Comparison of ENCODE assay signal across 9 cellular contexts in the genomic region with DNA sequence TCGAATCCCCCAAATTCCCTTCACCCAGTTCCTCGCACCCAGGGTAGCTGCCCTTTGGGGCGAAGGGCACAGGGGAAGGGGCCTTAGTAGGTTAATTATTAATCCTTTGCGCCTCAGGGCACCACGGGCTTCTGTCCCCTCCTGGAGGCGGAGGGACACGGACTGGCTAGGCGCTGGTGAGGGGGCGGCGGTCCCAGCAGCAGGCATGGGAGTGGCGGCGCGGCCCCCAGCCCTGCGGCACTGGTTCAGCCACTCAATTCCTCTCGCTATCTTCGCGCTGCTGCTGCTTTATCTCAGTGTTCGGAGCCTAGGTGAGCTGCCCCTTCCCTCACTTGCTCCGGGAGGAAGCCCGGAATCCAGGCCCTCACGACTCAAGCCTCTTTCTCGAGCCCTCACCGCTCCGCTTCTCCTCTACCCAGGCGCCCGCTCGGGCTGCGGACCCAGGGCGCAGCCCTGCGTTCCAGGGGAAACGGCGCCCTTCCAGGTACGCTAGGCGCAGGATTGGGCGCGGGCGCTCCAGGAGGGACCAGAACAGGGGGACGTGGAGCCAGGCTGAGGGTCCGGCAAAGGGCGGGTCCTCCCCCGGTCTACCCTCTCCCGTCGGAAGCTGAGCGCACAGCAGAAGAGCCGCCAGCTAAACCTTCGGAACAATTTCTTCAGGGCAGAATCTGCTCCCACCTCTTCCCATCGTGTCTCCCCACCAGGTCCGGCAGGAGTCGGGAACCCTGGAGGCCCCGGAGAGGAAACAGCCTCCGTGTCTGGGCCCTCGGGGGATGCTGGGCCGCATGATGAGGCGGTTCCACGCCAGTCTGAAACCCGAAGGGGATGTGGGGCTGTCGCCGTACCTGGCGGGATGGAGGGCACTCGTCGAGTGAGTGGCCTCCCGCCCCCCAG. TPM values are rescaled to one million over a fixed set of nuclear protein-coding genes. Genes with fewer than 3 reads are reported as not detected.
DNase-seq lines count a peak whose midpoint lies in the region; ATAC-seq and TF ChIP-seq lines count a peak whose summit lies in the region.
"Had no signal": no experiment of that assay in that cellular context is flagged by ENCODE, and none has a peak within 500 bp of the region (broad histone marks: within the 10 kb centered on the region; RNA-seq: fewer than 3 reads in every experiment).

A gene (plus strand): TSS at position 158 of the 894 bp plus-strand sequence. CDS start 48 bp downstream, at position 206.

- H3K27me3 Mint-ChIP-seq in naive thymus-derived CD4-positive, alpha-beta T cell = peaks cover 27 to 59% (median 39%) of the 10 kb centered on the region in 5 donors

- CTCF ChIA-PET in naive thymus-derived CD4-positive, alpha-beta T cell (lab: Charles Lee) = interaction anchor here (0.9 to 2.0 kb wide), 8 partner anchors 57 to 745 kb away, joined by 4 to 16 read pairs (median 4); a partner anchor contains a TSS

- H3K4me3 ChIP-seq in LNCaP clone FGC (ENCODE audit: low read depth, low read length) = peak within 1 kb of the TSS; percentile 78
- H3K4me3 ChIP-seq in dorsolateral prefrontal cortex = peak within 1 kb of the TSS; percentile 51 to 92 (median 80)
- H3K4me3 ChIP-seq in naive thymus-derived CD4-positive, alpha-beta T cell (ENCODE audit: low read length) = peak within 1 kb of the TSS; percentile 75

- H3K4me3 Mint-ChIP-seq in naive thymus-derived CD4-positive, alpha-beta T cell = peak within 1 kb of the TSS; percentile 66 to 88 (median 76)

- no peaks in the 10 kb centered on the region for H3K9me3 ChIP-seq in naive thymus-derived CD4-positive, alpha-beta T cell (ENCODE audit: control insufficient read depth in 2 of 3, low read length in 3 of 3)

- peaks cover 0 to 4% (median 0%) of the 10 kb centered on the region in 5 donors for H3K36me3 Mint-ChIP-seq in naive thymus-derived CD4-positive, alpha-beta T cell

- POLR2A ChIA-PET in naive thymus-derived CD4-positive, alpha-beta T cell (lab: Charles Lee) = interaction anchor here (0.5 to 4.3 kb wide), 13 partner anchors 10 to 178 kb away, joined by 3 to 48 read pairs (median 4); a partner anchor contains a TSS

- peak within 1 kb of the TSS; percentile 79 to 99 (median 98) for H3K27ac ChIP-seq in dorsolateral prefrontal cortex
- H3K27ac ChIP-seq in naive thymus-derived CD4-positive, alpha-beta T cell (ENCODE audit: low read depth, low read length) = peak within 1 kb of the TSS; percentile 73

- H3K36me3 ChIP-seq in naive thymus-derived CD4-positive, alpha-beta T cell (ENCODE audit: control insufficient read depth in 2 of 3, insufficient read depth in 3 of 3, low read length in 3 of 3) = no peaks in the 10 kb centered on the region

- peak within 1 kb of the TSS in 4 of 9 donors; percentile 31 to 82 (median 49) for H3K27ac Mint-ChIP-seq in naive thymus-derived CD4-positive, alpha-beta T cell

- peaks cover 11 to 34% (median 19%) of the 10 kb centered on the region in 7 donors for H3K4me1 Mint-ChIP-seq in naive thymus-derived CD4-positive, alpha-beta T cell

- H3K27me3 ChIP-seq in dorsolateral prefrontal cortex = peaks cover 0 to 13% (median 0%) of the 10 kb centered on the region in 45 donors
- H3K27me3 ChIP-seq in naive thymus-derived CD4-positive, alpha-beta T cell (ENCODE audit: control insufficient read depth in 2 of 2, insufficient read depth in 2 of 2, low read length in 2 of 2) = peaks cover 0 to 11% of the 10 kb centered on the region in 2 donors

- no peak for TF ChIP-seq CTCF in LNCaP clone FGC (IDR thresholded peaks at IDR 0.05; ENCODE audit: control insufficient read depth, extremely low read depth, insufficient read depth)
- TF ChIP-seq CTCF in dorsolateral prefrontal cortex (IDR thresholded peaks at IDR 0.05 in 54 of 56, conservative IDR thresholded peaks at IDR 0.05 in 2 of 56; ENCODE audit: low read depth in 1 of 56, partially characterized antibody in 56 of 56) = peak in 2 of 56 donors; percentile 1 to 12

- DNase-seq in LNCaP clone FGC (ENCODE audit: low read depth) (no peak), dorsolateral prefrontal cortex (peak in 3 of 10 donors; percentile 33 to 51 (median 44)), NCI-H146 treated with DMSO at 0.1 percent for 48 hours (lab: John Stamatoyannopoulos, UW; ENCODE audit: unreplicated experiment) (no peak)
- no peak for DNase-seq in naive thymus-derived CD4-positive, alpha-beta T cell
- no peak for DNase-seq in stimulated activated CD4-positive, alpha-beta T cell treated with anti-CD3 and anti-CD28 coated beads, Interleukin-15, amount 100 ng/mL, for 24 hours
- no peak for DNase-seq in stimulated activated naive CD4-positive, alpha-beta T cell (lab: John Stamatoyannopoulos, UW)

- H3K4me1 ChIP-seq in naive thymus-derived CD4-positive, alpha-beta T cell (ENCODE audit: control insufficient read depth in 2 of 2, insufficient read depth in 2 of 2, low read length in 2 of 2) = peaks cover 15 to 20% of the 10 kb centered on the region in 2 donors

- intact Hi-C loops in dorsolateral prefrontal cortex (cut with DNase I) = loop anchor here (5.0 kb wide), 2 partner anchors 57 to 77 kb away; a partner anchor contains a TSS
- intact Hi-C loops in naive thymus-derived CD4-positive, alpha-beta T cell (cut with micrococcal nuclease) = loop anchor here in 1 of 2 donors (5.0 kb wide), 1 partner anchor 113 kb away; a partner anchor contains a TSS

- ATAC-seq in GM18517 (IDR thresholded peaks at IDR 0.05; ENCODE audit: unreplicated experiment) (peak; percentile 8), GM18907 (IDR thresholded peaks at IDR 0.05; ENCODE audit: unreplicated experiment) (no peak)
- no peak for ATAC-seq in naive thymus-derived CD4-positive, alpha-beta T cell

- H3K9me3 Mint-ChIP-seq in naive thymus-derived CD4-positive, alpha-beta T cell = peaks cover 0 to 2% (median 0%) of the 10 kb centered on the region in 11 donors

RNA-seq across cellular contexts. Expression of the gene that starts here (rescaled TPM):
- 1 to 10 TPM in 1 of 120 experiments, under 1 TPM in 28, not detected in 91; 0.47 to 1.2 (median 0.57) TPM for total RNA-seq in dorsolateral prefrontal cortex
- total RNA-seq in naive thymus-derived CD4-positive, alpha-beta T cell = under 1 TPM in 1 of 5 experiments, not detected in 4; 0.39 TPM
- polyA plus RNA-seq in naive thymus-derived CD4-positive, alpha-beta T cell = under 1 TPM in 1 of 2 donors, not detected in 1; 0.39 TPM
- total RNA-seq: activated CD8-positive, alpha-beta memory T cell treated with anti-CD3 and anti-CD28 coated beads for 36 hours had no signal
